ENCODE assay signal across 28 cellular contexts in the genomic region with DNA sequence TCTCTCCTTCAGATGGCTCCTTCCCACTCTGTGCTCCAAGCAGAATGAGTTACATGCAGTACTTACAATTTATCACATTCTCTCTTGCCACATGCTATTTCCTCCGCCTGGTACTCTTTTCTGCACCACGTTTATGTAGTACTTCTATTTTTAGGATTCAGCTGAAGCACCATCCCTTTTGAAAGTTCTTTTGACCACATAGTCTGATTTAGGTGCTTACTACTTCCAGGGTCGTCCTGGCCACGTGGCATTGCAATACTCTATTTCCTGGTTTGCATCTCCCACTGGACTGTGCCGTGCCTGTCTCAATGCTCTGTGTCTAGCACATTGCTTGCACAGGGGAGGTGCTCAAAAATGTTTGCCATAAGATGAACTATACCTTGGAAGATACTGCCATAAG. TPM values are rescaled to one million over a fixed set of nuclear protein-coding genes. Genes with fewer than 3 reads are reported as not detected.
DNase-seq lines count a peak whose midpoint lies in the region; ATAC-seq and TF ChIP-seq lines count a peak whose summit lies in the region.
"Had no signal": no experiment of that assay in that cellular context is flagged by ENCODE, and none has a peak within 500 bp of the region (broad histone marks: within the 10 kb centered on the region; RNA-seq: fewer than 3 reads in every experiment).

No MANE protein-coding gene starts in this region.

- TF ChIP-seq POLR2A in NB4 (IDR thresholded peaks at IDR 0.05; ENCODE audit: extremely low read depth, insufficient read length) (no peak), gastrocnemius medialis (IDR thresholded peaks at IDR 0.05) (no peak)

- H3K27ac ChIP-seq in gastrocnemius medialis (no peak overlapping the region), right atrium auricular region (no peak overlapping the region)
- H3K27ac ChIP-seq: hepatocyte, parathyroid adenoma, right lobe of liver, stomach, transverse colon, VCaP had no signal

- ATAC-seq in GM19043 (IDR thresholded peaks at IDR 0.05; ENCODE audit: low read depth, unreplicated experiment) (peak; percentile 61), HG02870 (IDR thresholded peaks at IDR 0.05; ENCODE audit: unreplicated experiment) (peak; percentile 54), gastrocnemius medialis (no peak), HG02970 (IDR thresholded peaks at IDR 0.05; ENCODE audit: low FRiP score, unreplicated experiment) (no peak)
- ATAC-seq: Panc1, right lobe of liver, T-helper 17 cell had no signal

- H3K4me1 ChIP-seq in gastrocnemius medialis (no peaks in the 10 kb centered on the region), right atrium auricular region (no peaks in the 10 kb centered on the region)
- H3K4me1 ChIP-seq: parathyroid adenoma, right lobe of liver, transverse colon had no signal

- TF ChIP-seq CTCF in NB4 (IDR thresholded peaks at IDR 0.05; ENCODE audit: low read depth, low read length) (no peak), gastrocnemius medialis (IDR thresholded peaks at IDR 0.05 in 4 of 5, conservative IDR thresholded peaks at IDR 0.05 in 1 of 5) (no peak), right atrium auricular region (IDR thresholded peaks at IDR 0.05) (no peak)

- intact Hi-C loops in gastrocnemius medialis (cut with DNase I; ENCODE audit: low total_unique reads), result no loop called here

- peaks cover 0 to 4% (median 0%) of the 10 kb centered on the region in 3 donors for H3K27me3 ChIP-seq in gastrocnemius medialis
- no peaks in the 10 kb centered on the region for H3K27me3 ChIP-seq in right atrium auricular region
- H3K27me3 ChIP-seq: hepatocyte, right lobe of liver, stomach, transverse colon had no signal

- DNase-seq in NB4 (ENCODE audit: low read depth), result peak; percentile 19
- peak; percentile 39 for DNase-seq in inferior parietal cortex (ENCODE audit: extremely low spot score)
- DNase-seq in gastrocnemius medialis, result no peak
- no peak for DNase-seq in right atrium auricular region (ENCODE audit: low spot score)
- DNase-seq in SHP77 (lab: John Stamatoyannopoulos, UW), result no peak
- DNase-seq: activated CD8-positive, alpha-beta memory T cell treated with anti-CD3 and anti-CD28 coated beads, Interleukin-2, amount 50 U/mL, for 48 hours; activated naive CD8-positive, alpha-beta T cell treated with anti-CD3 and anti-CD28 coated beads, Interleukin-2, amount 10 ng/mL, durations not matched to agents 7 days and 5 days; CD8-positive, alpha-beta memory T cell; cerebellar nuclear complex; DMS79; foreskin fibroblast; GOT3; IMR-90; midbrain; NCI-H1694 treated with DMSO at 0.1 percent for 48 hours; NCI-H69; right lobe of liver; stimulated activated CD4-positive, alpha-beta T cell treated with anti-CD3 and anti-CD28 coated beads, Interleukin-15, amount 100 ng/mL, for 24 hours; stomach; T-helper 17 cell; transverse colon had no signal

- in situ Hi-C loops in gastrocnemius medialis (cut with MboI; ENCODE audit: low sequenced_read_pairs in 4 of 4), result no loop called here

- H3K9me3 ChIP-seq in gastrocnemius medialis (no peaks in the 10 kb centered on the region), right atrium auricular region (no peaks in the 10 kb centered on the region)
- H3K9me3 ChIP-seq: right lobe of liver, stomach, transverse colon had no signal

- H3K36me3 ChIP-seq in gastrocnemius medialis (no peaks in the 10 kb centered on the region), right atrium auricular region (no peaks in the 10 kb centered on the region)
- H3K36me3 ChIP-seq: right lobe of liver, stomach, transverse colon had no signal

- H3K4me3 ChIP-seq in NB4 (ENCODE audit: low read depth, low read length), result no peak overlapping the region
- H3K4me3 ChIP-seq in gastrocnemius medialis, result no peak overlapping the region
- H3K4me3 ChIP-seq in right atrium auricular region, result no peak overlapping the region
- H3K4me3 ChIP-seq: hepatocyte, right lobe of liver, stomach, transverse colon had no signal

RNA-seq across cellular contexts. Expression of gene TBC1D30, which starts 16.3 kb away (rescaled TPM):
- total RNA-seq in gastrocnemius medialis, result 1 to 10 TPM in 1 of 4 donors, under 1 TPM in 3; 0.07 to 3.8 (median 0.87) TPM
- total RNA-seq in right atrium auricular region, result 1 to 10 TPM in 1 of 2 donors, under 1 TPM in 1; 0.48 to 3.3 TPM

RNA-seq across cellular contexts. Expression of gene GNS, which starts 48.9 kb away (rescaled TPM):
- total RNA-seq in gastrocnemius medialis, result 10 to 100 TPM; 41.9 to 56.5 (median 53.9) TPM
- 100 to 1,000 TPM in 1 of 2 donors, 10 to 100 TPM in 1; 76.5 to 106 TPM for total RNA-seq in right atrium auricular region

Comparison
In these comparisons a context has a peak if more than half of its experiments do, and no peak if none do; other contexts are left out.
1. ATAC-seq: peak in GM19043 (single experiment) and HG02870 (single experiment); none in gastrocnemius medialis (0 of 2) and HG02970 (single experiment).
2. DNase-seq: peak in NB4 (single experiment) and inferior parietal cortex (single experiment); none in gastrocnemius medialis (0 of 2), right atrium auricular region (single experiment) and SHP77 (0 of 2).